Comparison of ENCODE assay signal across 8 cellular contexts in the genomic region with DNA sequence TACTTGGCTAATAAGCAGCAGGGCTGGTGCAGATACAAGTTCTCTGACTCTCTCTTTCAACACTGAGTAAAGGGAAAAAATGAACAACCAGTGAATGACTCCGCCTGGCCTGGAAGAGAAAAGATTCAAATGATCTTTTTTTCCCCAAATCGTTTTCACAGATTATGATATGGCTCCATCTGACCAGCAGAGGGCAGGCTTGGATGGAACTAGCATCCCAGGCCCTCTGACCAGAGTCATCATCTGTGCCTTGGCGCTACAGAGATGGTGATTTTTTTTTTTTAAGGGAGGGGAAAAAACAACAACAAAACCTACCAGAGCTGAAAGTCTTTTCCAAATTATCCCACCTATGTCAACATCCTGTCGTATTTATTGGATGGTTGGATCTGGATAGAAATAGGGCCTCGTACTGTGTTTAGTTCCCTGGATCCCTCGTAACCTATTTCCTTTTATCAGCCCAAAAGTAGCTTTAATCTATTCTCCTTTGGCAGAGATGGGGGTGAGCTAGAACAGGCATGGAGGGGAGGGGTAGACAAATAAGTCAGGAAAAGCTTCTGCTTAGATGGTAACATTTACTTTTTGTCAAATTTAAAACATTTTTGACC.
DNase-seq lines count a peak whose midpoint lies in the region; ATAC-seq and TF ChIP-seq lines count a peak whose summit lies in the region.

No MANE protein-coding gene starts in this region.

- intact Hi-C loops in adrenal gland (cut with DNase I) = loop anchor here (2.0 to 10.0 kb wide), 3 partner anchors 49 to 415 kb away; no protein-coding TSS in a partner anchor
- intact Hi-C loops in right cardiac atrium (cut with DNase I) = loop anchor here (2.0 to 10.0 kb wide), 4 partner anchors 47 to 425 kb away; no protein-coding TSS in a partner anchor
- intact Hi-C loops in sigmoid colon (cut with DNase I) = loop anchor here (2.0 to 5.0 kb wide), 3 partner anchors 49 to 552 kb away; no protein-coding TSS in a partner anchor

- no peaks in the 10 kb centered on the region for H3K27me3 ChIP-seq in adrenal gland
- H3K27me3 ChIP-seq in right cardiac atrium (ENCODE audit: control insufficient read depth, insufficient read depth) = no peaks in the 10 kb centered on the region
- no peaks in the 10 kb centered on the region for H3K27me3 ChIP-seq in sigmoid colon

- H3K4me3 ChIP-seq in adrenal gland (no peak overlapping the region), right cardiac atrium (ENCODE audit: low read length) (no peak overlapping the region), sigmoid colon (no peak overlapping the region)

- no peaks in the 10 kb centered on the region for H3K4me1 ChIP-seq in adrenal gland (replicated peaks in 1 of 2)
- no peaks in the 10 kb centered on the region for H3K4me1 ChIP-seq in right cardiac atrium (ENCODE audit: control insufficient read depth, insufficient read depth, low read length)
- no peaks in the 10 kb centered on the region for H3K4me1 ChIP-seq in sigmoid colon

- TF ChIP-seq POLR2A in adrenal gland (IDR thresholded peaks at IDR 0.05) (no peak), sigmoid colon (IDR thresholded peaks at IDR 0.05) (no peak)

- peak; percentile 83 for TF ChIP-seq CTCF in RWPE1 (conservative IDR thresholded peaks at IDR 0.05; ENCODE audit: low read depth)
- TF ChIP-seq CTCF in adrenal gland (IDR thresholded peaks at IDR 0.05) = peak; percentile 58 to 81 (median 78)
- peak; percentile 59 to 69 (median 62) for TF ChIP-seq CTCF in sigmoid colon (IDR thresholded peaks at IDR 0.05)

- TF ChIP-seq EP300 in sigmoid colon (IDR thresholded peaks at IDR 0.05) = no peak

- H3K9me3 ChIP-seq in adrenal gland (replicated peaks in 1 of 3) = no peaks in the 10 kb centered on the region
- no peaks in the 10 kb centered on the region for H3K9me3 ChIP-seq in right cardiac atrium (ENCODE audit: control insufficient read depth, low read length)
- H3K9me3 ChIP-seq in sigmoid colon = no peaks in the 10 kb centered on the region

- POLR2A ChIA-PET in RWPE1 (lab: Yijun Ruan, JAX; ENCODE audit: low non-redundant PET) = no interaction called here

- peak; percentile 69 for ATAC-seq in GM19455 (IDR thresholded peaks at IDR 0.05; ENCODE audit: unreplicated experiment)
- peak; percentile 80 to 90 for ATAC-seq in right cardiac atrium
- ATAC-seq in GM18517 (IDR thresholded peaks at IDR 0.05; ENCODE audit: unreplicated experiment) = no peak

- in situ Hi-C loops in Caki2 (cut with HindIII; ENCODE audit: low pct_unique_long_range_greater_than_20kb, low sequenced_read_pairs) = no loop called here

- peak; percentile 39 for DNase-seq in Caki2 (ENCODE audit: low read depth)
- DNase-seq in HS-27A (ENCODE audit: low read depth) = peak; percentile 31
- peak; percentile 60 for DNase-seq in RWPE1 (ENCODE audit: low spot score)
- peak; percentile 45 to 85 (median 69) for DNase-seq in adrenal gland
- DNase-seq in right cardiac atrium = peak; percentile 70 to 82 (median 71)
- DNase-seq in sigmoid colon = peak; percentile 81

- CTCF ChIA-PET in RWPE1 (lab: Yijun Ruan, JAX) = interaction anchor here (0.5 to 1.4 kb wide), 16 partner anchors 25 to 1647 kb away, joined by 3 to 5 read pairs (median 3); no protein-coding TSS in a partner anchor

- H3K36me3 ChIP-seq in adrenal gland (replicated peaks in 1 of 2) = no peaks in the 10 kb centered on the region
- no peaks in the 10 kb centered on the region for H3K36me3 ChIP-seq in sigmoid colon

- 32 to 40% (median 35%) methylated on average over 6 of the region's 6 CpGs for WGBS in adrenal gland, 4 donors
- WGBS in right cardiac atrium = 27% methylated on average over 6 of the region's 6 CpGs
- 31 to 40% methylated on average over 6 of the region's 6 CpGs for WGBS in sigmoid colon, 2 donors

- H3K27ac ChIP-seq in RWPE1 (no peak overlapping the region), adrenal gland (no peak overlapping the region), right cardiac atrium (ENCODE audit: low read length) (no peak overlapping the region), sigmoid colon (no peak overlapping the region)

Comparison
In these comparisons a context has a peak if more than half of its experiments do, and no peak if none do; other contexts are left out.
1. DNase-seq: peak in every context shown above with its lines; median percentile 81 in sigmoid colon; 71 in right cardiac atrium; 69 in adrenal gland; 60 in RWPE1; 39 in Caki2; 31 in HS-27A.